Comparison of ENCODE assay signal across 12 cellular contexts in the genomic region with DNA sequence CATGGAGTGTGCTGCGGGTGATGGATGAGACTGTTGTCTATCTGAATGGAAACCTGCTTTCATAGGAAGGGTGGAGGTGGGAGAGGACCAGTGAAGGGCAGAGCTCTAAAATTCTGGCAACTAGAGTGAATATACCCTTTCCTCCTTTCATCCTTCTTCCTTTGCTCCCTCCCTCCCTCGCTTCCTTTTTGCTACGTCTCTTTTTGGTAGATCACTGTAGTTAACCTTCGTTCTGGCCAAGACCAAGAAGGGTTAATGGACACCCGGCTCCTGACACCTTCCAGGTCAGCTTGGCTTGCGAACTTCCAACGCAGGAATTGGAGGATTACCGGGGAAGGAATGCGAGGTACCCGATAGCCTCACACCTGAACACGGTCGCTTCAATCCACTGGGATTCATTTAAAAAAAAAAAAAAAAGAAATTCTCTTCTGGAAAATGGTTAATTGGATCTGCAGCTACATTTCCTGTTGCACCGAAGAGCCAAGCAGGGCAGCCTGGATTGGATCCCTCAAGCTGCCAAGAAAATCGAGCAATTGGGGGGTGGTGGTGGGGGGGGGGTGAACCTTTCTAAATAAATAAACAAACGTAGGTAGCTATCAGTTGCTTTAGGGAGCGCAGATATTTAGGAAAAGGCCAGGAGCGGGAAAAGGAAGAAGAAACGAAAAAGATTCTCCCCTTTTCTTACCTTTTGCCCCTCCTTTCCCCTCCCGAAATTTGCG. TPM values are rescaled to one million over a fixed set of nuclear protein-coding genes. Genes with fewer than 3 reads are reported as not detected.
A peak's percentile ranks its signal among the peaks of the same experiment; 100 is the strongest.
DNase-seq lines count a peak whose midpoint lies in the region; ATAC-seq and TF ChIP-seq lines count a peak whose summit lies in the region.
"Had no signal": no experiment of that assay in that cellular context is flagged by ENCODE, and none has a peak within 500 bp of the region (broad histone marks: within the 10 kb centered on the region; RNA-seq: fewer than 3 reads in every experiment).

No MANE protein-coding gene starts in this region.

- 5 to 7% methylated on average over 13 to 18 of the region's 20 CpGs for WGBS in endodermal cell (ENCODE audit: insufficient coverage in 1 of 2, insufficient read length in 1 of 2), 2 experiments

- peak; percentile 61 for DNase-seq in M059J (ENCODE audit: low read depth)
- peak; percentile 56 for DNase-seq in endodermal cell
- DNase-seq in NCI-H146 treated with DMSO at 0.1 percent for 48 hours (lab: John Stamatoyannopoulos, UW; ENCODE audit: unreplicated experiment) = no peak
- DNase-seq in WERI-Rb-1 = no peak
- DNase-seq: activated CD4-positive, CD25-positive, alpha-beta regulatory T cell; effector CD8-positive, alpha-beta T cell; NCI-H1105 treated with DMSO at 0.1 percent for 48 hours had no signal

- H3K9ac ChIP-seq in endodermal cell (ENCODE audit: extremely low read depth, low read length, poor library complexity, severe bottlenecking) (no peak overlapping the region), mucosa of rectum (ENCODE audit: low read depth in 1 of 2, low read length in 2 of 2) (peak overlapping the region in 1 of 2 donors; percentile 61)

- no peaks in the 10 kb centered on the region for H3K9me3 Mint-ChIP-seq in endodermal cell
- H3K9me3 Mint-ChIP-seq: memory B cell had no signal

- peaks cover 95% of the 10 kb centered on the region for H3K27me3 Mint-ChIP-seq in endodermal cell (ENCODE audit: insufficient read depth)

- H3K27me3 ChIP-seq in endodermal cell (ENCODE audit: control insufficient read depth, insufficient read depth, low read length, poor library complexity, severe bottlenecking) (peaks cover 83% of the 10 kb centered on the region), mucosa of rectum (ENCODE audit: control insufficient read depth in 2 of 2, insufficient read depth in 2 of 2, low read length in 2 of 2) (peaks cover 33 to 54% of the 10 kb centered on the region in 2 donors), WERI-Rb-1 (ENCODE audit: insufficient read depth, low read depth, severe bottlenecking) (peaks cover 67% of the 10 kb centered on the region)

- no peaks in the 10 kb centered on the region for H3K36me3 Mint-ChIP-seq in endodermal cell (ENCODE audit: low read depth)
- H3K36me3 Mint-ChIP-seq: memory B cell had no signal

- H3K9me3 ChIP-seq in endodermal cell (ENCODE audit: control insufficient read depth, low read length) = no peaks in the 10 kb centered on the region
- no peaks in the 10 kb centered on the region for H3K9me3 ChIP-seq in mucosa of rectum (ENCODE audit: control insufficient read depth in 2 of 2, low read length in 2 of 2)
- H3K9me3 ChIP-seq in WERI-Rb-1 (ENCODE audit: severe bottlenecking) = no peaks in the 10 kb centered on the region

- H3K4me1 Mint-ChIP-seq in endodermal cell = peaks cover 29% of the 10 kb centered on the region
- H3K4me1 Mint-ChIP-seq: memory B cell had no signal

- H3K4me3 Mint-ChIP-seq in endodermal cell = peak overlapping the region; percentile 48
- H3K4me3 Mint-ChIP-seq: memory B cell had no signal

- TF ChIP-seq CTCF in endodermal cell (conservative IDR thresholded peaks at IDR 0.05) = no peak
- TF ChIP-seq CTCF in WERI-Rb-1 (IDR thresholded peaks at IDR 0.05; ENCODE audit: low read depth, low read length) = no peak

- no peak overlapping the region for H3K27ac Mint-ChIP-seq in endodermal cell
- H3K27ac Mint-ChIP-seq: memory B cell had no signal

- H3K27ac ChIP-seq in endodermal cell (ENCODE audit: low read depth, low read length) (no peak overlapping the region), mucosa of rectum (ENCODE audit: low read depth in 2 of 2, low read length in 2 of 2) (peak overlapping the region; percentile 71 to 75), temporal lobe (ENCODE audit: low read depth, low read length) (peak overlapping the region; percentile 44), WERI-Rb-1 (no peak overlapping the region)

- H3K4me3 ChIP-seq in endodermal cell (ENCODE audit: low read length) = peak overlapping the region; percentile 77
- H3K4me3 ChIP-seq in mucosa of rectum (ENCODE audit: low read length in 2 of 2) = peak overlapping the region; percentile 42 to 63
- no peak overlapping the region for H3K4me3 ChIP-seq in WERI-Rb-1 (ENCODE audit: low read depth, low read length)

- H3K4me1 ChIP-seq in endodermal cell (ENCODE audit: control insufficient read depth, insufficient read depth, low read length) (no peaks in the 10 kb centered on the region), mucosa of rectum (ENCODE audit: control insufficient read depth in 2 of 2, insufficient read depth in 2 of 2, low read length in 2 of 2) (peaks cover 0 to 2% of the 10 kb centered on the region in 2 donors)

- ATAC-seq in HG03095 (IDR thresholded peaks at IDR 0.05; ENCODE audit: unreplicated experiment) (no peak), GM21717 (IDR thresholded peaks at IDR 0.05; ENCODE audit: unreplicated experiment) (no peak)

- H3K36me3 ChIP-seq in endodermal cell (ENCODE audit: control insufficient read depth, insufficient read depth, low read length) (no peaks in the 10 kb centered on the region), mucosa of rectum (ENCODE audit: control insufficient read depth in 2 of 2, insufficient read depth in 2 of 2, low read length in 2 of 2) (no peaks in the 10 kb centered on the region), WERI-Rb-1 (no peaks in the 10 kb centered on the region)

RNA-seq across cellular contexts. Expression of gene NR2F2, which starts 9.6 kb away (rescaled TPM):
- total RNA-seq in M059J (2014; rRNA removed; shearing (Covaris generic)) = 34.1 and 37.8 TPM in 2 replicates
- total RNA-seq in endodermal cell (1 to 10 TPM in 1 of 2 donors, under 1 TPM in 1; 0.73 to 3.3 TPM), temporal lobe (4.4 TPM)
- 54.2 TPM for polyA plus RNA-seq in endodermal cell (2013, experiment 1 of 2)
- 40.9 TPM for polyA plus RNA-seq in endodermal cell (2013, experiment 2 of 2)

Comparison
In these comparisons a context has a peak if more than half of its experiments do, and no peak if none do; other contexts are left out.
1. DNase-seq: peak in M059J (single experiment) and endodermal cell (single experiment); none in NCI-H146 treated with DMSO at 0.1 percent for 48 hours (single experiment) and WERI-Rb-1 (single experiment).
2. H3K27ac ChIP-seq: peak in mucosa of rectum (2 of 2) and temporal lobe (single experiment); none in endodermal cell (single experiment) and WERI-Rb-1 (single experiment).